8 cellular contexts compared by ENCODE assay signal in the genomic region with DNA sequence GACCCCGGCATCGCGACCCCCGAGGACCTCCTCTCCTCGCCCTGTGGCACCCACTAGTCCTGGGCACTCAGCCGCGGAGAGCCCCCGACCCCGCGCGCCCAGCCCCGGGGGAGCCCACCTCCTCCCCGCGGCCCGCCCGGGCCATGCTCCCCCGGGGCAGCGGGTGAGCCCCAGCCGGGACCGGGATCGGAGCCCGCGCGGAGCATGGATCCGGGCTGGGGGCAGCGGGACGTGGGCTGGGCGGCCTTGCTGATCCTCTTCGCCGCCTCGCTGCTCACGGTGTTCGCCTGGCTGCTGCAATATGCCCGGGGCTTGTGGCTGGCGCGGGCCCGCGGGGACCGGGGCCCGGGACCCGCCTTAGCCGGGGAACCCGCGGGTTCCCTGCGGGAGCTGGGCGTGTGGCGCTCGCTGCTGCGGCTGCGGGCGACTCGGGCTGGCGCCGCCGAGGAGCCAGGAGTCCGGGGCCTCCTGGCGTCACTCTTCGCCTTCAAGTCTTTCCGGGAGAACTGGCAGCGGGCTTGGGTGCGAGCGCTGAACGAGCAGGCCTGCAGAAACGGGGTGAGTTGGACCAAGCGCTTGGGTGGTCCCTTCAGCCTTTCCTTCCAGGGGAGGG. TPM values are rescaled to one million over a fixed set of nuclear protein-coding genes. Genes with fewer than 3 reads are reported as not detected.
DNase-seq lines count a peak whose midpoint lies in the region; ATAC-seq and TF ChIP-seq lines count a peak whose summit lies in the region.

No MANE protein-coding gene starts in this region.

- H3K79me2 ChIP-seq in parathyroid adenoma: no peaks in the 10 kb centered on the region

- H3K27ac ChIP-seq in VCaP (peak overlapping the region; percentile 88), parathyroid adenoma (no peak overlapping the region)

- peak; percentile 36 for ATAC-seq in HG02852 (IDR thresholded peaks at IDR 0.05; ENCODE audit: unreplicated experiment)

- H3K4me3 ChIP-seq in fibroblast of villous mesenchyme (ENCODE audit: low read depth, low read length): peak overlapping the region; percentile 80
- H3K4me3 ChIP-seq in parathyroid adenoma (ENCODE audit: low read depth, low read length): peak overlapping the region; percentile 70

- no peaks in the 10 kb centered on the region for H3K27me3 Mint-ChIP-seq in activated CD4-positive, alpha-beta T cell treated with anti-CD3 and anti-CD28 coated beads, Interleukin-2, amount 10 ng/mL, durations not matched to agents 24 days and 14 days

- H3K9me3 Mint-ChIP-seq in activated CD4-positive, alpha-beta T cell treated with anti-CD3 and anti-CD28 coated beads, Interleukin-2, amount 10 ng/mL, durations not matched to agents 24 days and 14 days: no peaks in the 10 kb centered on the region

- DNase-seq in activated CD4-positive, alpha-beta T cell treated with anti-CD3 and anti-CD28 coated beads, Interleukin-2, amount 10 ng/mL, durations not matched to agents 24 days and 14 days: no peak
- no peak for DNase-seq in activated CD4-positive, alpha-beta T cell treated with anti-CD3 and anti-CD28 coated beads, Interleukin-2, amount 50 U/mL, for 4 hours
- DNase-seq in fibroblast of villous mesenchyme (ENCODE audit: low read depth) (no peak), NCI-H510A (lab: John Stamatoyannopoulos, UW) (no peak), NCI-H2029 treated with DMSO at 0.1 percent for 48 hours (lab: John Stamatoyannopoulos, UW) (no peak)

- peak overlapping the region; percentile 82 for H2AFZ ChIP-seq in parathyroid adenoma

- peak overlapping the region; percentile 95 for H3K4me3 Mint-ChIP-seq in activated CD4-positive, alpha-beta T cell treated with anti-CD3 and anti-CD28 coated beads, Interleukin-2, amount 10 ng/mL, durations not matched to agents 24 days and 14 days

- no peaks in the 10 kb centered on the region for H3K9me3 ChIP-seq in parathyroid adenoma (ENCODE audit: control insufficient read depth, low read length)

- TF ChIP-seq CTCF in VCaP (conservative IDR thresholded peaks at IDR 0.05): no peak
- TF ChIP-seq CTCF in fibroblast of villous mesenchyme (IDR thresholded peaks at IDR 0.05; ENCODE audit: insufficient read depth, low read depth, low read length): no peak
- TF ChIP-seq CTCF in parathyroid adenoma (IDR thresholded peaks at IDR 0.05): no peak

- no peaks in the 10 kb centered on the region for H3K27me3 ChIP-seq in parathyroid adenoma (ENCODE audit: control insufficient read depth, insufficient read depth, low read length)

- no peak overlapping the region for H3K9ac ChIP-seq in parathyroid adenoma

- peaks cover 24% of the 10 kb centered on the region for H3K36me3 Mint-ChIP-seq in activated CD4-positive, alpha-beta T cell treated with anti-CD3 and anti-CD28 coated beads, Interleukin-2, amount 10 ng/mL, durations not matched to agents 24 days and 14 days (ENCODE audit: low read depth)

- peaks cover 40% of the 10 kb centered on the region for H3K4me1 Mint-ChIP-seq in activated CD4-positive, alpha-beta T cell treated with anti-CD3 and anti-CD28 coated beads, Interleukin-2, amount 10 ng/mL, durations not matched to agents 24 days and 14 days

- H3K4me1 ChIP-seq in parathyroid adenoma: peaks cover 3% of the 10 kb centered on the region

- intact Hi-C loops in activated CD4-positive, alpha-beta T cell treated with anti-CD3 and anti-CD28 coated beads, Interleukin-2, amount 10 ng/mL, durations not matched to agents 24 days and 14 days (cut with micrococcal nuclease): loop anchor here (1.0 to 5.0 kb wide), 3 partner anchors 8 to 100 kb away; a partner anchor contains a TSS

- peak overlapping the region; percentile 84 for H3K27ac Mint-ChIP-seq in activated CD4-positive, alpha-beta T cell treated with anti-CD3 and anti-CD28 coated beads, Interleukin-2, amount 10 ng/mL, durations not matched to agents 24 days and 14 days

- no peaks in the 10 kb centered on the region for H3K36me3 ChIP-seq in parathyroid adenoma (ENCODE audit: control insufficient read depth, insufficient read depth, low read length)

- H3K4me2 ChIP-seq in parathyroid adenoma (ENCODE audit: low read length): peak overlapping the region; percentile 76

RNA-seq across cellular contexts. Expression of a gene that starts 0.5 kb away (rescaled TPM):
- 31.5 and 33.5 TPM in 2 replicates for total RNA-seq in activated CD4-positive, alpha-beta T cell treated with anti-CD3 and anti-CD28 coated beads, Interleukin-2, amount 10 ng/mL, durations not matched to agents 24 days and 14 days
- 4.5 and 5.6 TPM in 2 replicates for total RNA-seq in fibroblast of villous mesenchyme

RNA-seq across cellular contexts. Expression of a gene that starts 6.0 kb away (rescaled TPM):
- 76.1 and 79.4 TPM in 2 replicates for total RNA-seq in activated CD4-positive, alpha-beta T cell treated with anti-CD3 and anti-CD28 coated beads, Interleukin-2, amount 10 ng/mL, durations not matched to agents 24 days and 14 days
- 21.3 and 29.4 TPM in 2 replicates for total RNA-seq in fibroblast of villous mesenchyme

RNA-seq across cellular contexts. Expression of a gene that starts 13.7 kb away (rescaled TPM):
- total RNA-seq in activated CD4-positive, alpha-beta T cell treated with anti-CD3 and anti-CD28 coated beads, Interleukin-2, amount 10 ng/mL, durations not matched to agents 24 days and 14 days: 34.9 and 41.4 TPM in 2 replicates
- 18.6 and 20.3 TPM in 2 replicates for total RNA-seq in fibroblast of villous mesenchyme

RNA-seq across cellular contexts. Expression of a gene that starts 23.0 kb away (rescaled TPM):
- 60.9 and 62.8 TPM in 2 replicates for total RNA-seq in activated CD4-positive, alpha-beta T cell treated with anti-CD3 and anti-CD28 coated beads, Interleukin-2, amount 10 ng/mL, durations not matched to agents 24 days and 14 days
- 11.2 and 13.2 TPM in 2 replicates for total RNA-seq in fibroblast of villous mesenchyme

RNA-seq across cellular contexts. Expression of a gene that starts 40.0 kb away (rescaled TPM):
- total RNA-seq in activated CD4-positive, alpha-beta T cell treated with anti-CD3 and anti-CD28 coated beads, Interleukin-2, amount 10 ng/mL, durations not matched to agents 24 days and 14 days: 20.2 and 20.9 TPM in 2 replicates
- 24.2 and 24.6 TPM in 2 replicates for total RNA-seq in fibroblast of villous mesenchyme
